ENCODE assay signal across 10 cellular contexts in genomic region chr3:168952551-168952950, GRCh38.
DNase-seq lines count a peak whose midpoint lies in the region; ATAC-seq and TF ChIP-seq lines count a peak whose summit lies in the region.
"Had no signal": no experiment of that assay in that cellular context is flagged by ENCODE, and none has a peak within 500 bp of the region (broad histone marks: within the 10 kb centered on the region; RNA-seq: fewer than 3 reads in every experiment).

No MANE protein-coding gene starts in this region.

- no peak overlapping the region for H3K9ac ChIP-seq in mesenchymal stem cell (ENCODE audit: low read length)

- H3K27ac ChIP-seq in mesenchymal stem cell (ENCODE audit: low read length, poor library complexity, severe bottlenecking) (no peak overlapping the region), Peyer's patch (no peak overlapping the region)

- TF ChIP-seq CTCF in NB4 (IDR thresholded peaks at IDR 0.05; ENCODE audit: low read depth, low read length) (no peak), Peyer's patch (IDR thresholded peaks at IDR 0.05) (peak in 3 of 6 experiments; percentile 25 to 31 (median 28))

- H2BK15ac ChIP-seq in mesenchymal stem cell (ENCODE audit: low read depth, poor library complexity, severe bottlenecking): no peak overlapping the region

- TF ChIP-seq POLR2A in NB4 (IDR thresholded peaks at IDR 0.05; ENCODE audit: extremely low read depth, insufficient read length) (no peak), Peyer's patch (IDR thresholded peaks at IDR 0.05) (no peak)

- no peaks in the 10 kb centered on the region for H3K9me3 ChIP-seq in mesenchymal stem cell (ENCODE audit: control insufficient read depth, low read length)
- H3K9me3 ChIP-seq in Peyer's patch: no peaks in the 10 kb centered on the region

- ATAC-seq in HG03469 (IDR thresholded peaks at IDR 0.05; ENCODE audit: unreplicated experiment): no peak
- no peak for ATAC-seq in GM19324 (IDR thresholded peaks at IDR 0.05; ENCODE audit: low FRiP score, unreplicated experiment)

- H3K27me3 ChIP-seq in mesenchymal stem cell (ENCODE audit: control insufficient read depth in 1 of 2, insufficient read depth in 1 of 2, low read length in 2 of 2) (no peaks in the 10 kb centered on the region), Peyer's patch (no peaks in the 10 kb centered on the region)

- H3K4me1 ChIP-seq in mesenchymal stem cell (ENCODE audit: control insufficient read depth, insufficient read depth, low read depth, low read length): no peaks in the 10 kb centered on the region
- H3K4me1 ChIP-seq in Peyer's patch: no peaks in the 10 kb centered on the region

- no peak overlapping the region for H3K4me2 ChIP-seq in mesenchymal stem cell (ENCODE audit: low read length, poor library complexity, severe bottlenecking)

- DNase-seq in DMS 273 (lab: John Stamatoyannopoulos, UW; ENCODE audit: unreplicated experiment) (peak; percentile 69), NB4 (ENCODE audit: low read depth) (peak; percentile 4), astrocyte of the hippocampus (ENCODE audit: low read depth, low spot score) (peak; percentile 50), mesenchymal stem cell (peak; percentile 4), HPDE6-E6E7 (ENCODE audit: extremely low spot score) (no peak), Peyer's patch (no peak)
- DNase-seq: activated naive CD4-positive, alpha-beta T cell treated with anti-CD3 and anti-CD28 coated beads, Interleukin-2, amount 10 ng/mL, durations not matched to agents 7 days and 5 days; immature natural killer cell had no signal

- H2BK5ac ChIP-seq in mesenchymal stem cell (ENCODE audit: low read depth, low read length, poor library complexity, severe bottlenecking): no peak overlapping the region

- H3K18ac ChIP-seq in mesenchymal stem cell (ENCODE audit: low read depth in 1 of 2, low read length in 2 of 2): no peak overlapping the region

- H2AFZ ChIP-seq in mesenchymal stem cell (ENCODE audit: low read depth, low read length): no peak overlapping the region

- H4K91ac ChIP-seq in mesenchymal stem cell (ENCODE audit: low read length): no peak overlapping the region

- no peak overlapping the region for H2AK5ac ChIP-seq in mesenchymal stem cell (ENCODE audit: low read length, severe bottlenecking)

- H3K23ac ChIP-seq in mesenchymal stem cell (ENCODE audit: low read length in 2 of 2): no peak overlapping the region

- WGBS in mesenchymal stem cell: 78% methylated on average over 3 of the region's 4 CpGs

- no peaks in the 10 kb centered on the region for H3K79me1 ChIP-seq in mesenchymal stem cell (replicated peaks; ENCODE audit: low read length, poor library complexity, severe bottlenecking)

- H3K4me3 ChIP-seq in NB4 (ENCODE audit: low read depth, low read length) (no peak overlapping the region), mesenchymal stem cell (ENCODE audit: insufficient read depth in 1 of 2, low read depth in 1 of 2, low read length in 2 of 2) (no peak overlapping the region), Peyer's patch (no peak overlapping the region)

- H3K14ac ChIP-seq in mesenchymal stem cell (ENCODE audit: low read length in 2 of 2): no peak overlapping the region

- H2BK12ac ChIP-seq in mesenchymal stem cell (ENCODE audit: low read length in 2 of 2): no peak overlapping the region

- H4K8ac ChIP-seq in mesenchymal stem cell (ENCODE audit: low read length): no peak overlapping the region

- no peak overlapping the region for H2BK120ac ChIP-seq in mesenchymal stem cell (ENCODE audit: low read depth, low read length)

- H3K4ac ChIP-seq in mesenchymal stem cell (ENCODE audit: low read depth in 1 of 2, low read length in 2 of 2): no peak overlapping the region

- H3K36me3 ChIP-seq in mesenchymal stem cell (ENCODE audit: control insufficient read depth in 1 of 2, insufficient read depth in 2 of 2, low read depth in 1 of 2, low read length in 2 of 2) (no peaks in the 10 kb centered on the region), Peyer's patch (no peaks in the 10 kb centered on the region)

Comparison
In these comparisons a context has a peak if more than half of its experiments do, and no peak if none do; other contexts are left out.
1. DNase-seq: peak in DMS 273 (single experiment), NB4 (single experiment), astrocyte of the hippocampus (single experiment) and mesenchymal stem cell (single experiment); none in HPDE6-E6E7 (single experiment) and Peyer's patch (0 of 3).